Comparison of ENCODE assay signal across 8 cellular contexts in the genomic region with DNA sequence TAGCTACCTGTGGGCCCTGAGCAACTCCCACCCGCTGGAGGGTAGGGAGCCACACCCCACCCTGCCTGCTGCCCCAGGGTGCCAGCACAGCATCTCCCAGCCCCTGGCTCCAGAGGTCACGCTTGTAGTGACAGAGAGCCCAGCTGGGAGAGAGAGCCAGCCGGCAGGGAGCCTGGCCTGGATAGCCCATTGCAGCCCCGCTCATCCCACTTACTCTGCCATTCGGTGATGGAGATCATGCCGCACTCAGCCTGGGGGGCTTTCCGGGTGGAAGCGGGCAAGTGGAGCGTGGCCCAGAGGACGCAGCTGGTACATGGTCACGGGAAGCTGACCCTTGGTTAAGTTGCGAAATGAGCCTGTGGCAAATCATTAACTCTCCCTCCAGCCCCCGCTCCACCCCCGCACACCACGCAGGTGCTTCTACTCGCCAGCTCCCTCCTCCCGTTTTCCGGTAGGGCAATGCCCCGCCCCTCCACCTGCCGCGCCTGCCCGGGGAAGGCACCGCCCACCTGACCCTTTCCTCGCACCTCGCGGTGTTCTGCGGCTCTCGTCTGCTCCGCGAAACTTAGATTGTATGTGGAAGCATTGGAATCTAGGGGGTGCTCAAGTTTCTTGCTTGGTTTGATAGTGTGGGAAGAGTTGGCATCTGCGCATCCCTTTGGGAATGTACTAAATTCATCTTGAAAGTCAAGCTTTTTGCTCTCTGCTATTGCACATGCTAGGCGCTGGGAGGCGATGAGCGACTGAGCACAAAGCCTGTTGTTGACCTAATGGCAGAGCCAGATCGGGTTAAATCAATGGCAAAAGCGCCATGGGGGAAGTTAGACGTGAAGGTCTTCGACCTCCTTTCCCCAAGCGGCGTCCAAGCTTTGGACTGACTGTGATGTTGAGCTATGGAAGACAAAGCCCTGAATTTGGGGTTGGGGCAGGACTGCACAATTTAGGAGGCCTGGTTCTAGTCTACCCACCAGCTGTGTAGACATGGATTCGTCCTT. TPM values are rescaled to one million over a fixed set of nuclear protein-coding genes. Genes with fewer than 3 reads are reported as not detected.
DNase-seq lines count a peak whose midpoint lies in the region; ATAC-seq lines count a peak whose summit lies in the region.

Gene GOLT1A (minus strand): TSS at position 321 of the 995 bp plus-strand sequence. CDS start 82 bp downstream, at position 239.

- peak within 1 kb of the TSS; percentile 9 to 38 for H3K4me3 ChIP-seq in mesenchymal stem cell (ENCODE audit: insufficient read depth in 1 of 2, low read depth in 1 of 2, low read length in 2 of 2)

- no peak within 1 kb of the TSS for H3K9ac ChIP-seq in mesenchymal stem cell (ENCODE audit: low read length)

- no peaks in the 10 kb centered on the region for H3K9me3 Mint-ChIP-seq in stimulated activated memory B cell treated with anti-CD40 and anti-IgM and Interleukin-4, amounts not matched to agents 10 μg/mL and 1 μg/mL and 100 μg/mL, for 72 hours

- DNase-seq in Caki2 (ENCODE audit: low read depth) (peak; percentile 97), HCEC 1CT (peak; percentile 72), NCI-H1930 (lab: John Stamatoyannopoulos, UW) (peak; percentile 70 to 82), epidermal melanocyte (ENCODE audit: insufficient read length, low spot score) (peak; percentile 62), mesenchymal stem cell (peak; percentile 71)
- DNase-seq in activated CD8-positive, alpha-beta memory T cell treated with anti-CD3 and anti-CD28 coated beads for 24 hours, result peak; percentile 65

- H3K27ac ChIP-seq in mesenchymal stem cell (ENCODE audit: low read length, poor library complexity, severe bottlenecking), result no peak within 1 kb of the TSS

- H4K91ac ChIP-seq in mesenchymal stem cell (ENCODE audit: low read length), result no peak within 1 kb of the TSS

- H3K9me3 ChIP-seq in mesenchymal stem cell (ENCODE audit: control insufficient read depth, low read length), result no peaks in the 10 kb centered on the region

- no peak within 1 kb of the TSS for H2AFZ ChIP-seq in mesenchymal stem cell (ENCODE audit: low read depth, low read length)

- H4K8ac ChIP-seq in mesenchymal stem cell (ENCODE audit: low read length), result no peak within 1 kb of the TSS

- peak within 1 kb of the TSS; percentile 67 for H3K4me2 ChIP-seq in mesenchymal stem cell (ENCODE audit: low read length, poor library complexity, severe bottlenecking)

- WGBS in mesenchymal stem cell, result 12% methylated on average over 41 of the region's 41 CpGs

- peaks cover 10% of the 10 kb centered on the region for H3K4me1 Mint-ChIP-seq in stimulated activated memory B cell treated with anti-CD40 and anti-IgM and Interleukin-4, amounts not matched to agents 10 μg/mL and 1 μg/mL and 100 μg/mL, for 72 hours

- peaks cover 9% of the 10 kb centered on the region for H3K4me1 ChIP-seq in mesenchymal stem cell (ENCODE audit: control insufficient read depth, insufficient read depth, low read depth, low read length)

- no peak within 1 kb of the TSS for H2BK120ac ChIP-seq in mesenchymal stem cell (ENCODE audit: low read depth, low read length)

- peak within 1 kb of the TSS; percentile 32 for H2BK5ac ChIP-seq in mesenchymal stem cell (ENCODE audit: low read depth, low read length, poor library complexity, severe bottlenecking)

- peak; percentile 65 for ATAC-seq in stimulated activated memory B cell treated with anti-CD40 and anti-IgM and Interleukin-4, amounts not matched to agents 10 μg/mL and 1 μg/mL and 100 μg/mL, for 72 hours
- no peak for ATAC-seq in GM21390 (IDR thresholded peaks at IDR 0.05; ENCODE audit: unreplicated experiment)

- peak within 1 kb of the TSS; percentile 27 for H3K4me3 Mint-ChIP-seq in stimulated activated memory B cell treated with anti-CD40 and anti-IgM and Interleukin-4, amounts not matched to agents 10 μg/mL and 1 μg/mL and 100 μg/mL, for 72 hours

- H3K18ac ChIP-seq in mesenchymal stem cell (ENCODE audit: low read depth in 1 of 2, low read length in 2 of 2), result no peak within 1 kb of the TSS

- H3K27me3 ChIP-seq in mesenchymal stem cell (ENCODE audit: control insufficient read depth in 1 of 2, insufficient read depth in 1 of 2, low read length in 2 of 2), result peaks cover 42 to 53% of the 10 kb centered on the region in 2 experiments

- no peaks in the 10 kb centered on the region for H3K36me3 Mint-ChIP-seq in stimulated activated memory B cell treated with anti-CD40 and anti-IgM and Interleukin-4, amounts not matched to agents 10 μg/mL and 1 μg/mL and 100 μg/mL, for 72 hours

- H3K36me3 ChIP-seq in mesenchymal stem cell (ENCODE audit: control insufficient read depth in 1 of 2, insufficient read depth in 2 of 2, low read depth in 1 of 2, low read length in 2 of 2), result no peaks in the 10 kb centered on the region

- no peak within 1 kb of the TSS for H3K14ac ChIP-seq in mesenchymal stem cell (ENCODE audit: low read length in 2 of 2)

- peak within 1 kb of the TSS; percentile 80 for H2AK5ac ChIP-seq in mesenchymal stem cell (ENCODE audit: low read length, severe bottlenecking)

- no peak within 1 kb of the TSS for H3K27ac Mint-ChIP-seq in stimulated activated memory B cell treated with anti-CD40 and anti-IgM and Interleukin-4, amounts not matched to agents 10 μg/mL and 1 μg/mL and 100 μg/mL, for 72 hours

- no peaks in the 10 kb centered on the region for H3K79me1 ChIP-seq in mesenchymal stem cell (replicated peaks; ENCODE audit: low read length, poor library complexity, severe bottlenecking)

- peaks cover 10% of the 10 kb centered on the region for H3K27me3 Mint-ChIP-seq in stimulated activated memory B cell treated with anti-CD40 and anti-IgM and Interleukin-4, amounts not matched to agents 10 μg/mL and 1 μg/mL and 100 μg/mL, for 72 hours

- in situ Hi-C loops in Caki2 (cut with HindIII; ENCODE audit: low pct_unique_long_range_greater_than_20kb, low sequenced_read_pairs), result no loop called here

- H2BK12ac ChIP-seq in mesenchymal stem cell (ENCODE audit: low read length in 2 of 2), result peak within 1 kb of the TSS in 1 of 2 experiments; percentile 26

- H3K23ac ChIP-seq in mesenchymal stem cell (ENCODE audit: low read length in 2 of 2), result no peak within 1 kb of the TSS

- H2BK15ac ChIP-seq in mesenchymal stem cell (ENCODE audit: low read depth, poor library complexity, severe bottlenecking), result no peak within 1 kb of the TSS

- no peak within 1 kb of the TSS for H3K4ac ChIP-seq in mesenchymal stem cell (ENCODE audit: low read depth in 1 of 2, low read length in 2 of 2)

RNA-seq across cellular contexts. Expression of gene GOLT1A, which starts in this region (rescaled TPM):
- total RNA-seq in Caki2 (2014; rRNA removed; shearing (Covaris generic); ENCODE audit: low replicate concordance), result 8.5 TPM in 1 of 2 replicates, not detected in the other
- not detected for polyA plus RNA-seq in mesenchymal stem cell (2013, experiment 1 of 2)
- not detected for polyA plus RNA-seq in mesenchymal stem cell (2013, experiment 2 of 2)
